28 cellular contexts compared by ENCODE assay signal in the genomic region with DNA sequence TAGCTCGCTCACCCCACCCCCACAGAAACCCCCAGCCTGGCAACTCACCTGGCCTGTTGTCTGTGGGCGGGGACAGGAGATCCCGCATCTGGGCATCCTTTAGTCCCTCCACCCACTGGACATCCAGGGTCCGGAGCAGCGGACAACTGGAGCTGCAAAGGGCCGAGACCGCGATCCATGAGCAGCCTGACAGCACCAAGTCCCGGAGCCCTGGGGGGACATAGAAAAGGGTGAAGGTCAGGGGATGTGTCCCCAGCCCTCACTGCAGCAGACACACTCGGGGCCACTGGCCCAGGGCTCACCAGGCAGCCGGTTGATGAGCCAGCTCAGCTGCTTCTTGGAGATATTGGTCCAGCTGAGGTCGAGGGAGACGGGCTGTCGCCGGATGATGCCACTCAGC.
"Had no signal": no experiment of that assay in that cellular context is flagged by ENCODE, and none has a peak within 500 bp of the region (broad histone marks: within the 10 kb centered on the region; RNA-seq: fewer than 3 reads in every experiment).

No MANE protein-coding gene starts in this region.

- H3K9me3 ChIP-seq: ovary, psoas muscle, suprapubic skin, testis, tibial artery, transverse colon, upper lobe of right lung, uterus had no signal

- H3K4me3 Mint-ChIP-seq: natural killer cell treated with Interleukin-12 subunit alpha and Interleukin-12 subunit beta and Interleukin-15 and Interleukin-18, amount 100 ng/mL, for 72 hours; nephron progenitor cell; neural crest cell; stimulated activated memory B cell treated with anti-CD40 and anti-IgM and Interleukin-4, amounts not matched to agents 10 μg/mL and 1 μg/mL and 100 μg/mL, for 72 hours; stimulated activated naive CD8-positive, alpha-beta T cell treated with anti-CD3 and anti-CD28 coated beads, Interleukin-15, amount 100 ng/mL, for 72 hours; type B pancreatic cell had no signal

- H2AFZ ChIP-seq: parathyroid adenoma had no signal

- H3K9me3 Mint-ChIP-seq: natural killer cell treated with Interleukin-12 subunit alpha and Interleukin-12 subunit beta and Interleukin-15 and Interleukin-18, amount 100 ng/mL, for 72 hours had no signal

- H3K27me3 ChIP-seq: ovary, suprapubic skin, testis, tibial artery, transverse colon, upper lobe of right lung, uterus had no signal

- FAIRE-seq: small intestine had no signal

- H3K27ac Mint-ChIP-seq: progenitor cell of endocrine pancreas; stimulated activated memory B cell treated with anti-CD40 and anti-IgM and Interleukin-4, amounts not matched to agents 10 μg/mL and 1 μg/mL and 100 μg/mL, for 72 hours; type B pancreatic cell had no signal

- DNase-seq: naive B cell; naive thymus-derived CD8-positive, alpha-beta T cell; nephron progenitor cell; occipital lobe; ovary; psoas muscle; right cardiac atrium; small intestine; stimulated activated CD4-positive, alpha-beta T cell treated with anti-CD3 and anti-CD28 coated beads, Interleukin-15, amount 100 ng/mL, for 24 hours; stimulated activated CD4-positive, alpha-beta T cell treated with anti-CD3 and anti-CD28 coated beads, Interleukin-2, amount 100 ng/mL, for 24 hours; stimulated activated CD4-positive, alpha-beta T cell treated with anti-CD3 and anti-CD28 coated beads, Interleukin-2, amount 100 ng/mL, for 48 hours; stimulated activated CD4-positive, alpha-beta T cell treated with anti-CD3 and anti-CD28 coated beads, Interleukin-4, amount 100 ng/mL, for 24 hours; stimulated activated naive CD4-positive, alpha-beta T cell; stimulated activated naive CD8-positive, alpha-beta T cell treated with anti-CD3 and anti-CD28 coated beads, Interleukin-15, amount 100 ng/mL, for 72 hours; stimulated activated naive CD8-positive, alpha-beta T cell treated with anti-CD3 and anti-CD28 coated beads, Interleukin-15, Interleukin-2, amounts not matched to agents 100 U/mL and 50 U/mL, for 24 hours; testis; tibial artery; transverse colon; upper lobe of right lung; uterus had no signal

- H3K4me3 ChIP-seq: ovary, psoas muscle, suprapubic skin, testis, tibial artery, transverse colon, upper lobe of right lung, uterus had no signal

- ATAC-seq: naive thymus-derived CD8-positive, alpha-beta T cell; natural killer cell treated with Interleukin-12 subunit alpha and Interleukin-12 subunit beta and Interleukin-15 and Interleukin-18, amount 100 ng/mL, for 72 hours; psoas muscle; right cardiac atrium; sciatic nerve; stimulated activated memory B cell treated with anti-CD40 and anti-IgM and Interleukin-4, amounts not matched to agents 10 μg/mL and 1 μg/mL and 100 μg/mL, for 72 hours; stimulated activated naive CD8-positive, alpha-beta T cell treated with anti-CD3 and anti-CD28 coated beads, Interleukin-15, amount 100 ng/mL, for 72 hours; stimulated activated naive CD8-positive, alpha-beta T cell treated with anti-CD3 and anti-CD28 coated beads, Interleukin-15, Interleukin-2, amounts not matched to agents 100 U/mL and 50 U/mL, for 24 hours; upper lobe of right lung had no signal

- H3K4me1 ChIP-seq: parathyroid adenoma, upper lobe of right lung, uterus had no signal

- H3K27ac ChIP-seq: ovary, parathyroid adenoma, psoas muscle, suprapubic skin, testis, tibial artery, transverse colon, upper lobe of right lung, uterus had no signal

- H3K9ac ChIP-seq: parathyroid adenoma had no signal

- H3K36me3 ChIP-seq: ovary, uterus had no signal
